ENCODE assay signal across 15 cellular contexts in the genomic region with DNA sequence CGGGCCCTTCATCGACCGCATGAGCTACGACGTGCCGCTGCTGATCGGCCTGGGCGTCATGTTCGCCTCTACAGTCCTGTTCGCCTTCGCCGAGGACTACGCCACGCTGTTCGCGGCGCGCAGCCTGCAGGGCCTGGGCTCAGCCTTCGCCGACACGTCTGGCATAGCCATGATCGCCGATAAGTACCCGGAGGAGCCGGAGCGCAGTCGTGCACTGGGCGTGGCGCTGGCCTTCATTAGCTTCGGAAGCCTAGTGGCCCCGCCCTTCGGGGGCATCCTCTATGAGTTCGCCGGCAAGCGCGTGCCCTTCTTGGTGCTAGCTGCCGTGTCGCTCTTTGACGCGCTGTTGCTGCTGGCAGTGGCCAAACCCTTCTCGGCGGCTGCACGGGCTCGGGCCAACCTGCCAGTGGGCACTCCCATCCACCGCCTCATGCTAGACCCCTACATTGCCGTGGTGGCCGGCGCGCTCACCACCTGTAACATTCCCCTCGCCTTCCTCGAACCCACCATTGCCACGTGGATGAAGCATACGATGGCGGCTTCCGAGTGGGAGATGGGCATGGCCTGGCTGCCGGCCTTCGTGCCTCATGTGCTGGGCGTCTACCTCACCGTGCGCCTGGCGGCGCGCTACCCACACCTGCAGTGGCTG. TPM values are rescaled to one million over a fixed set of nuclear protein-coding genes. Genes with fewer than 3 reads are reported as not detected.
A peak's percentile ranks its signal among the peaks of the same experiment; 100 is the strongest.
DNase-seq lines count a peak whose midpoint lies in the region; ATAC-seq, FAIRE-seq and TF ChIP-seq lines count a peak whose summit lies in the region.
"Had no signal": no experiment of that assay in that cellular context is flagged by ENCODE, and none has a peak within 500 bp of the region (broad histone marks: within the 10 kb centered on the region; RNA-seq: fewer than 3 reads in every experiment).

No MANE protein-coding gene starts in this region.

- no peak for ATAC-seq in activated CD8-positive, alpha-beta T cell treated with anti-CD3 and anti-CD28 coated beads, Interleukin-2, amount 10 ng/mL, durations not matched to agents 7 days and 5 days

- dilution Hi-C loops in keratinocyte (cut with MboI; ENCODE audit: extremely low pct_ligation_motif_present, low sequenced_read_pairs) = no loop called here

- CTCF ChIA-PET in activated CD8-positive, alpha-beta T cell treated with anti-CD3 and anti-CD28 coated beads, Interleukin-2, amount 10 ng/mL, durations not matched to agents 7 days and 5 days (lab: Charles Lee) = interaction anchor here (1.4 kb wide), 1 partner anchor 18 kb away, joined by 4 read pairs; no protein-coding TSS in a partner anchor
- CTCF ChIA-PET in activated naive CD4-positive, alpha-beta T cell treated with anti-CD3 and anti-CD28 coated beads for 36 hours (lab: Charles Lee) = interaction anchor here (1.1 kb wide), 1 partner anchor 15 kb away, joined by 3 read pairs; no protein-coding TSS in a partner anchor

- TF ChIP-seq CTCF in keratinocyte (optimal IDR thresholded peaks at IDR 0.05 in 1 of 3, IDR thresholded peaks at IDR 0.05 in 1 of 3, conservative IDR thresholded peaks at IDR 0.05 in 1 of 3; ENCODE audit: extremely low read depth in 1 of 3, insufficient read depth in 2 of 3, low read length in 3 of 3) (peak in 1 of 3 experiments; percentile 38), type B pancreatic cell (conservative IDR thresholded peaks at IDR 0.05) (no peak)

- H4K20me1 ChIP-seq in keratinocyte (ENCODE audit: control insufficient read depth, extremely low read depth, insufficient read depth, low read length) = no peaks in the 10 kb centered on the region

- no peak for TF ChIP-seq POLR2A in GM12892 (IDR thresholded peaks at IDR 0.05; ENCODE audit: low read depth, low read length)

- peaks cover 4% of the 10 kb centered on the region for H3K9me3 ChIP-seq in keratinocyte (ENCODE audit: control insufficient read depth, low read depth, low read length)

- no peak overlapping the region for H3K4me3 ChIP-seq in keratinocyte (ENCODE audit: control insufficient read depth in 2 of 3, extremely low read depth in 1 of 3, insufficient read depth in 2 of 3, low read depth in 1 of 3, low read length in 3 of 3)
- H3K4me3 ChIP-seq: lung had no signal

- intact Hi-C loops in activated naive CD4-positive, alpha-beta T cell treated with anti-CD3 and anti-CD28 coated beads for 36 hours (cut with micrococcal nuclease) = no loop called here

- H3K27ac ChIP-seq in keratinocyte (ENCODE audit: control insufficient read depth, insufficient read depth, low read length) = no peak overlapping the region

- peaks cover 6% of the 10 kb centered on the region for H3K9me3 Mint-ChIP-seq in activated CD8-positive, alpha-beta T cell treated with anti-CD3 and anti-CD28 coated beads, Interleukin-2, amount 10 ng/mL, durations not matched to agents 7 days and 5 days (ENCODE audit: insufficient read depth)
- H3K9me3 Mint-ChIP-seq in type B pancreatic cell = no peaks in the 10 kb centered on the region
- H3K9me3 Mint-ChIP-seq in activated naive CD4-positive, alpha-beta T cell treated with anti-CD3 and anti-CD28 coated beads for 36 hours = peaks cover 3% of the 10 kb centered on the region

- H3K27ac Mint-ChIP-seq in activated CD8-positive, alpha-beta T cell treated with anti-CD3 and anti-CD28 coated beads, Interleukin-2, amount 10 ng/mL, durations not matched to agents 7 days and 5 days = peak overlapping the region; percentile 40
- H3K27ac Mint-ChIP-seq in type B pancreatic cell = no peak overlapping the region
- H3K27ac Mint-ChIP-seq in activated naive CD4-positive, alpha-beta T cell treated with anti-CD3 and anti-CD28 coated beads for 36 hours = no peak overlapping the region

- peaks cover 2% of the 10 kb centered on the region for H3K4me1 ChIP-seq in keratinocyte (ENCODE audit: control insufficient read depth, extremely low read depth, insufficient read depth, low read length)

- no peak overlapping the region for H3K9ac ChIP-seq in keratinocyte (ENCODE audit: control insufficient read depth, extremely low read depth, insufficient read depth, low read length)

- H3K36me3 ChIP-seq in keratinocyte (ENCODE audit: control insufficient read depth in 2 of 2, extremely low read depth in 1 of 2, insufficient read depth in 2 of 2, low read length in 2 of 2) = no peaks in the 10 kb centered on the region

- peaks cover 14% of the 10 kb centered on the region for H3K36me3 Mint-ChIP-seq in activated CD8-positive, alpha-beta T cell treated with anti-CD3 and anti-CD28 coated beads, Interleukin-2, amount 10 ng/mL, durations not matched to agents 7 days and 5 days (ENCODE audit: low read depth)
- peaks cover 7% of the 10 kb centered on the region for H3K36me3 Mint-ChIP-seq in type B pancreatic cell
- H3K36me3 Mint-ChIP-seq in activated naive CD4-positive, alpha-beta T cell treated with anti-CD3 and anti-CD28 coated beads for 36 hours (ENCODE audit: low read depth) = peaks cover 2% of the 10 kb centered on the region

- DNase-seq in activated effector memory CD4-positive, alpha-beta T cell treated with anti-CD3 and anti-CD28 coated beads, Interleukin-2, amount 50 U/mL, for 16 hours = peak; percentile 33
- no peak for DNase-seq in activated effector memory CD4-positive, alpha-beta T cell treated with Interleukin-2 at 50 U/mL for 16 hours
- no peak for DNase-seq in activated CD8-positive, alpha-beta T cell treated with anti-CD3 and anti-CD28 coated beads, Interleukin-2, amount 10 ng/mL, durations not matched to agents 7 days and 5 days
- no peak for DNase-seq in keratinocyte (ENCODE audit: low read depth, low spot score)
- DNase-seq in type B pancreatic cell (ENCODE audit: extremely low spot score, unreplicated experiment) = no peak
- no peak for DNase-seq in activated naive CD4-positive, alpha-beta T cell treated with anti-CD3 and anti-CD28 coated beads for 36 hours
- no peak for DNase-seq in A172 (ENCODE audit: low spot score)
- no peak for DNase-seq in GM12892 (ENCODE audit: insufficient read length)
- DNase-seq: EL, NCI-H1436 treated with DMSO at 0.1 percent for 48 hours, NCI-H774, SHP77 had no signal

- H3K4me2 ChIP-seq in keratinocyte (ENCODE audit: control insufficient read depth, extremely low read depth, insufficient read depth, low read depth, low read length) = peak overlapping the region; percentile 6

- peaks cover 11% of the 10 kb centered on the region for H3K4me1 Mint-ChIP-seq in activated CD8-positive, alpha-beta T cell treated with anti-CD3 and anti-CD28 coated beads, Interleukin-2, amount 10 ng/mL, durations not matched to agents 7 days and 5 days (ENCODE audit: low read depth)
- peaks cover 14% of the 10 kb centered on the region for H3K4me1 Mint-ChIP-seq in type B pancreatic cell (ENCODE audit: unreplicated experiment)
- H3K4me1 Mint-ChIP-seq in activated naive CD4-positive, alpha-beta T cell treated with anti-CD3 and anti-CD28 coated beads for 36 hours (ENCODE audit: low read depth) = peaks cover 18% of the 10 kb centered on the region

- no peaks in the 10 kb centered on the region for H3K79me2 ChIP-seq in keratinocyte (ENCODE audit: control insufficient read depth, insufficient read depth, low read length)

- H3K27me3 ChIP-seq in keratinocyte (ENCODE audit: control insufficient read depth, extremely low read depth, insufficient read depth, low read length) = peaks cover 91% of the 10 kb centered on the region

- H2AFZ ChIP-seq in keratinocyte (ENCODE audit: control insufficient read depth, low read length) = no peak overlapping the region

- peaks cover 71% of the 10 kb centered on the region for H3K27me3 Mint-ChIP-seq in activated CD8-positive, alpha-beta T cell treated with anti-CD3 and anti-CD28 coated beads, Interleukin-2, amount 10 ng/mL, durations not matched to agents 7 days and 5 days (ENCODE audit: low read depth)
- peaks cover 86% of the 10 kb centered on the region for H3K27me3 Mint-ChIP-seq in type B pancreatic cell
- peaks cover 75% of the 10 kb centered on the region for H3K27me3 Mint-ChIP-seq in activated naive CD4-positive, alpha-beta T cell treated with anti-CD3 and anti-CD28 coated beads for 36 hours (ENCODE audit: low read depth)

- no peaks in the 10 kb centered on the region for H3K9me1 ChIP-seq in keratinocyte (ENCODE audit: control insufficient read depth, extremely low read depth, insufficient read depth, low read length)

- POLR2A ChIA-PET in activated CD8-positive, alpha-beta T cell treated with anti-CD3 and anti-CD28 coated beads, Interleukin-2, amount 10 ng/mL, durations not matched to agents 7 days and 5 days (lab: Charles Lee) = no interaction called here

- FAIRE-seq in keratinocyte (lab: Jason Lieb, UNC) (no peak), GM12892 (lab: Jason Lieb, UNC) (no peak)
- FAIRE-seq: endometrium, TTC549 had no signal

- peak overlapping the region; percentile 52 for H3K4me3 Mint-ChIP-seq in activated CD8-positive, alpha-beta T cell treated with anti-CD3 and anti-CD28 coated beads, Interleukin-2, amount 10 ng/mL, durations not matched to agents 7 days and 5 days
- peak overlapping the region; percentile 74 for H3K4me3 Mint-ChIP-seq in type B pancreatic cell
- H3K4me3 Mint-ChIP-seq in activated naive CD4-positive, alpha-beta T cell treated with anti-CD3 and anti-CD28 coated beads for 36 hours = no peak overlapping the region

RNA-seq across cellular contexts. Expression of a gene that starts 1.2 kb away (rescaled TPM):
- not detected for total RNA-seq in activated CD8-positive, alpha-beta T cell treated with anti-CD3 and anti-CD28 coated beads, Interleukin-2, amount 10 ng/mL, durations not matched to agents 7 days and 5 days
- not detected in 3 replicates for polyA plus RNA-seq in keratinocyte
- polyA plus RNA-seq in keratinocyte (2011; ENCODE audit: low read depth) = not detected
- polyA plus RNA-seq in keratinocyte (2011; cell fraction: cytosol; rRNA removed) = 0.05 TPM in 1 of 2 replicates, not detected in the other
- not detected in 2 replicates for polyA plus RNA-seq in keratinocyte (2011; cell fraction: nucleus; rRNA removed)
- 0.23 TPM in 1 of 2 replicates, not detected in the other for polyA plus RNA-seq in keratinocyte (2012; ENCODE audit: low replicate concordance)
- not detected in 3 replicates for polyA minus RNA-seq in keratinocyte
- polyA minus RNA-seq in keratinocyte (2011; cell fraction: cytosol; rRNA and poly(A)+ RNA removed) = not detected
- polyA minus RNA-seq in keratinocyte (2011; cell fraction: nucleus; rRNA and poly(A)+ RNA removed) = not detected in 2 replicates
- 1.6 and 6.2 TPM in 2 replicates for total RNA-seq in type B pancreatic cell (ENCODE audit: low replicate concordance)
- not detected for total RNA-seq in activated naive CD4-positive, alpha-beta T cell treated with anti-CD3 and anti-CD28 coated beads for 36 hours
- not detected in 2 replicates for total RNA-seq in A172 (2014; rRNA removed; shearing (Covaris generic))
- polyA plus RNA-seq in GM12892 (2012; ENCODE audit: missing spikeins) = not detected
- total RNA-seq: lung had no signal
- polyA plus RNA-seq: lung had no signal

RNA-seq across cellular contexts. Expression of a gene that starts 2.5 kb away (rescaled TPM):
- total RNA-seq in activated CD8-positive, alpha-beta T cell treated with anti-CD3 and anti-CD28 coated beads, Interleukin-2, amount 10 ng/mL, durations not matched to agents 7 days and 5 days = not detected
- polyA plus RNA-seq in keratinocyte = not detected in 3 replicates
- polyA plus RNA-seq in keratinocyte (2011; ENCODE audit: low read depth) = not detected
- not detected in 2 replicates for polyA plus RNA-seq in keratinocyte (2011; cell fraction: cytosol; rRNA removed)
- polyA plus RNA-seq in keratinocyte (2011; cell fraction: nucleus; rRNA removed) = not detected in 2 replicates
- not detected in 2 replicates for polyA plus RNA-seq in keratinocyte (2012; ENCODE audit: low replicate concordance)
- polyA minus RNA-seq in keratinocyte = not detected in 3 replicates
- not detected for polyA minus RNA-seq in keratinocyte (2011; cell fraction: cytosol; rRNA and poly(A)+ RNA removed)
- not detected in 2 replicates for polyA minus RNA-seq in keratinocyte (2011; cell fraction: nucleus; rRNA and poly(A)+ RNA removed)
- 0.34 and 0.62 TPM in 2 replicates for total RNA-seq in type B pancreatic cell (ENCODE audit: low replicate concordance)
- not detected for total RNA-seq in activated naive CD4-positive, alpha-beta T cell treated with anti-CD3 and anti-CD28 coated beads for 36 hours
- total RNA-seq in A172 (2014; rRNA removed; shearing (Covaris generic)) = not detected in 2 replicates
- not detected for polyA plus RNA-seq in GM12892 (2012; ENCODE audit: missing spikeins)
- total RNA-seq: lung had no signal
- polyA plus RNA-seq: lung had no signal
